ENCODE assay signal across 22 cellular contexts in genomic region chr16:65453646-65454045, GRCh38.
DNase-seq lines count a peak whose midpoint lies in the region; TF ChIP-seq lines count a peak whose summit lies in the region.
"Had no signal": no experiment of that assay in that cellular context is flagged by ENCODE, and none has a peak within 500 bp of the region (broad histone marks: within the 10 kb centered on the region; RNA-seq: fewer than 3 reads in every experiment).

No MANE protein-coding gene starts in this region.

- H2BK12ac ChIP-seq in mesenchymal stem cell (ENCODE audit: low read length in 2 of 2) = no peak overlapping the region

- intact Hi-C loops in A673 (cut with micrococcal nuclease; ENCODE audit: unreplicated experiment) = no loop called here
- intact Hi-C loops in esophagus muscularis mucosa (cut with DNase I) = no loop called here

- POLR2A ChIA-PET in A673 (lab: Charles Lee; ENCODE audit: low non-redundant PET) = no interaction called here

- no peak overlapping the region for H4K8ac ChIP-seq in mesenchymal stem cell (ENCODE audit: low read length)

- H3K14ac ChIP-seq in mesenchymal stem cell (ENCODE audit: low read length in 2 of 2) = no peak overlapping the region

- H3K27me3 ChIP-seq in A673 (replicated peaks; ENCODE audit: insufficient read depth, low read depth, low read length, poor library complexity) (no peaks in the 10 kb centered on the region), esophagus muscularis mucosa (no peaks in the 10 kb centered on the region), mesenchymal stem cell (ENCODE audit: control insufficient read depth in 1 of 2, insufficient read depth in 1 of 2, low read length in 2 of 2) (no peaks in the 10 kb centered on the region)
- H3K27me3 ChIP-seq: BLaER1 treated with 17β-estradiol and CSF1 and Interleukin-3, amounts not matched to agents 10 nM and 100 nM; Peyer's patch; SJCRH30 had no signal

- H3K79me1 ChIP-seq in mesenchymal stem cell (replicated peaks; ENCODE audit: low read length, poor library complexity, severe bottlenecking) = no peaks in the 10 kb centered on the region

- H3K4me3 ChIP-seq in A673 (ENCODE audit: low read depth, low read length, poor library complexity, severe bottlenecking) = no peak overlapping the region
- H3K4me3 ChIP-seq in esophagus muscularis mucosa = no peak overlapping the region
- H3K4me3 ChIP-seq in mesenchymal stem cell (ENCODE audit: insufficient read depth in 1 of 2, low read depth in 1 of 2, low read length in 2 of 2) = no peak overlapping the region
- H3K4me3 ChIP-seq: BLaER1 treated with 17β-estradiol and CSF1 and Interleukin-3, amounts not matched to agents 10 nM and 100 nM; HAP-1; K562; Peyer's patch; SJCRH30 had no signal

- DNase-seq in A673 (ENCODE audit: low spot score) (peak; percentile 12), NCI-H1092 (lab: John Stamatoyannopoulos, UW) (peak; percentile 8), NCI-H748 (lab: John Stamatoyannopoulos, UW; ENCODE audit: unreplicated experiment) (peak; percentile 79), esophagus muscularis mucosa (ENCODE audit: extremely low spot score) (peak; percentile 21), RPMI8226 (no peak), mesenchymal stem cell (no peak)
- no peak for DNase-seq in activated CD8-positive, alpha-beta memory T cell treated with anti-CD3 and anti-CD28 coated beads, Interleukin-2, amount 50 U/mL, for 4 hours
- DNase-seq: AML-193; CD4-positive, alpha-beta T cell; GOT3; Kasumi-1; NCI-H1417; NCI-H187; NCI-H2081 treated with DMSO at 0.1 percent for 48 hours; NCI-H774; OCI-M1; Peyer's patch; T-helper 17 cell had no signal

- H3K27ac ChIP-seq in A673 (ENCODE audit: low read depth, low read length, poor library complexity, severe bottlenecking) (no peak overlapping the region), esophagus muscularis mucosa (replicated peaks in 1 of 4) (no peak overlapping the region), mesenchymal stem cell (ENCODE audit: low read length, poor library complexity, severe bottlenecking) (no peak overlapping the region)
- H3K27ac ChIP-seq: BLaER1 treated with 17β-estradiol and CSF1 and Interleukin-3, amounts not matched to agents 10 nM and 100 nM; Peyer's patch; SJCRH30 had no signal

- TF ChIP-seq CTCF in A673 (conservative IDR thresholded peaks at IDR 0.05; ENCODE audit: low read depth, low read length) (no peak), esophagus muscularis mucosa (IDR thresholded peaks at IDR 0.05) (no peak)

- H3K36me3 ChIP-seq in A673 (ENCODE audit: insufficient read depth, low read length, poor library complexity, severe bottlenecking) = no peaks in the 10 kb centered on the region
- H3K36me3 ChIP-seq in esophagus muscularis mucosa = no peaks in the 10 kb centered on the region
- H3K36me3 ChIP-seq in mesenchymal stem cell (ENCODE audit: control insufficient read depth in 1 of 2, insufficient read depth in 2 of 2, low read depth in 1 of 2, low read length in 2 of 2) = no peaks in the 10 kb centered on the region
- H3K36me3 ChIP-seq: BLaER1 treated with 17β-estradiol and CSF1 and Interleukin-3, amounts not matched to agents 10 nM and 100 nM; HAP-1; Peyer's patch; SJCRH30 had no signal

- H3K18ac ChIP-seq in mesenchymal stem cell (ENCODE audit: low read depth in 1 of 2, low read length in 2 of 2) = no peak overlapping the region

- no peak overlapping the region for H4K91ac ChIP-seq in mesenchymal stem cell (ENCODE audit: low read length)

- no peak overlapping the region for H3K4me2 ChIP-seq in mesenchymal stem cell (ENCODE audit: low read length, poor library complexity, severe bottlenecking)
- H3K4me2 ChIP-seq: BLaER1 treated with 17β-estradiol and CSF1 and Interleukin-3, amounts not matched to agents 10 nM and 100 nM had no signal

- no peaks in the 10 kb centered on the region for H3K9me3 ChIP-seq in A673 (ENCODE audit: low read depth, low read length, poor library complexity, severe bottlenecking)
- peaks cover 0 to 13% (median 8%) of the 10 kb centered on the region in 4 donors for H3K9me3 ChIP-seq in esophagus muscularis mucosa
- H3K9me3 ChIP-seq in mesenchymal stem cell (ENCODE audit: control insufficient read depth, low read length) = peaks cover 10% of the 10 kb centered on the region
- H3K9me3 ChIP-seq: HAP-1, Peyer's patch had no signal

- H2BK15ac ChIP-seq in mesenchymal stem cell (ENCODE audit: low read depth, poor library complexity, severe bottlenecking) = no peak overlapping the region

- H2AFZ ChIP-seq in mesenchymal stem cell (ENCODE audit: low read depth, low read length) = no peak overlapping the region

- CTCF ChIA-PET in A673 (lab: Charles Lee) = no interaction called here

- no TSS peak for BruUV-seq in A673 (replicated peaks; lab: Mats Ljungman, UMichigan)

- H2BK120ac ChIP-seq in mesenchymal stem cell (ENCODE audit: low read depth, low read length) = no peak overlapping the region

- no peak overlapping the region for H3K9ac ChIP-seq in mesenchymal stem cell (ENCODE audit: low read length)
- H3K9ac ChIP-seq: BLaER1 treated with 17β-estradiol and CSF1 and Interleukin-3, amounts not matched to agents 10 nM and 100 nM had no signal

- no peak for TF ChIP-seq EP300 in esophagus muscularis mucosa (IDR thresholded peaks at IDR 0.05)

- H3K23ac ChIP-seq in mesenchymal stem cell (ENCODE audit: low read length in 2 of 2) = no peak overlapping the region

- no peak overlapping the region for H2AK5ac ChIP-seq in mesenchymal stem cell (ENCODE audit: low read length, severe bottlenecking)

- no peak overlapping the region for H2BK5ac ChIP-seq in mesenchymal stem cell (ENCODE audit: low read depth, low read length, poor library complexity, severe bottlenecking)

- H3K4ac ChIP-seq in mesenchymal stem cell (ENCODE audit: low read depth in 1 of 2, low read length in 2 of 2) = no peak overlapping the region

- H3K4me1 ChIP-seq in A673 (ENCODE audit: insufficient read depth, low read length, poor library complexity, severe bottlenecking) (no peaks in the 10 kb centered on the region), esophagus muscularis mucosa (peaks cover 0 to 5% (median 0%) of the 10 kb centered on the region in 4 donors), mesenchymal stem cell (ENCODE audit: control insufficient read depth, insufficient read depth, low read depth, low read length) (no peaks in the 10 kb centered on the region)
- H3K4me1 ChIP-seq: BLaER1 treated with 17β-estradiol and CSF1 and Interleukin-3, amounts not matched to agents 10 nM and 100 nM; HAP-1; Peyer's patch had no signal

- WGBS in esophagus muscularis mucosa = 57% methylated on average over 2 of the region's 2 CpGs
- 73% methylated on average over 2 of the region's 2 CpGs for WGBS in mesenchymal stem cell

- TF ChIP-seq POLR2A in esophagus muscularis mucosa (IDR thresholded peaks at IDR 0.05; ENCODE audit: low read depth) = no peak

Comparison
In these comparisons a context has a peak if more than half of its experiments do, and no peak if none do; other contexts are left out.
1. DNase-seq: peak in A673 (single experiment), NCI-H1092 (single experiment), NCI-H748 (single experiment) and esophagus muscularis mucosa (single experiment); none in RPMI8226 (single experiment), mesenchymal stem cell (single experiment) and activated CD8-positive, alpha-beta memory T cell treated with anti-CD3 and anti-CD28 coated beads, Interleukin-2, amount 50 U/mL, for 4 hours (single experiment).